Comparison of ENCODE assay signal across 8 cellular contexts in genomic region chr19:47427241-47428176, GRCh38. TPM values are rescaled to one million over a fixed set of nuclear protein-coding genes. Genes with fewer than 3 reads are reported as not detected.
DNase-seq lines count a peak whose midpoint lies in the region; TF ChIP-seq lines count a peak whose summit lies in the region.

No MANE protein-coding gene starts in this region.

- peak overlapping the region in 2 of 7 donors; percentile 59 to 63 for H3K27ac Mint-ChIP-seq in CD14-positive monocyte
- no peak overlapping the region for H3K27ac Mint-ChIP-seq in activated CD4-positive, alpha-beta memory T cell treated with anti-CD3 and anti-CD28 coated beads, Interleukin-2, amount 10 ng/mL, durations not matched to agents 7 days and 5 days

- H3K4me3 ChIP-seq in HEK293 (ENCODE audit: low read depth, low read length): no peak overlapping the region; the same call in 1 of the 2 replicates
- H3K4me3 ChIP-seq in effector memory CD4-positive, alpha-beta T cell (ENCODE audit: insufficient read depth, low read depth, low read length, poor library complexity, severe bottlenecking): peak overlapping the region; percentile 9
- peak overlapping the region; percentile 25 for H3K4me3 ChIP-seq in mesodermal cell (ENCODE audit: extremely low read depth, insufficient read depth, low read length, poor library complexity, severe bottlenecking)

- peaks cover under 1 to 2% of the 10 kb centered on the region in 2 donors for H3K36me3 Mint-ChIP-seq in CD14-positive monocyte
- H3K36me3 Mint-ChIP-seq in activated CD4-positive, alpha-beta memory T cell treated with anti-CD3 and anti-CD28 coated beads, Interleukin-2, amount 10 ng/mL, durations not matched to agents 7 days and 5 days (ENCODE audit: low read depth): no peaks in the 10 kb centered on the region

- peaks cover 22% of the 10 kb centered on the region for H3K27me3 ChIP-seq in effector memory CD4-positive, alpha-beta T cell (replicated peaks; ENCODE audit: control insufficient read depth, insufficient read depth, low read length, poor library complexity, severe bottlenecking)

- POLR2A ChIA-PET in HEK293 (lab: Yijun Ruan, JAX): interaction anchor here (0.6 to 1.7 kb wide), 18 partner anchors 8 to 316 kb away, joined by 3 to 20 read pairs (median 4); partner anchors contain the start of genes CCDC9, DHX34, INAFM1 and KPTN
- POLR2A ChIA-PET in activated CD4-positive, alpha-beta memory T cell treated with anti-CD3 and anti-CD28 coated beads, Interleukin-2, amount 10 ng/mL, durations not matched to agents 7 days and 5 days (lab: Charles Lee): interaction anchor here (1.2 to 1.8 kb wide), 9 partner anchors 9 to 280 kb away, joined by 3 to 5 read pairs (median 4); partner anchors contain the start of genes KPTN and NAPA

- CTCF ChIA-PET in HEK293 (lab: Yijun Ruan, JAX): interaction anchor here (0.6 to 4.1 kb wide), 48 partner anchors 10 to 459 kb away, joined by 3 to 61 read pairs (median 4); partner anchors contain the start of genes DHX34, EHD2, KPTN and NAPA
- CTCF ChIA-PET in activated CD4-positive, alpha-beta memory T cell treated with anti-CD3 and anti-CD28 coated beads, Interleukin-2, amount 10 ng/mL, durations not matched to agents 7 days and 5 days (lab: Charles Lee): interaction anchor here (0.6 to 3.1 kb wide), 35 partner anchors 8 to 424 kb away, joined by 3 to 27 read pairs (median 4); partner anchors contain the start of genes CCDC9, DHX34, EHD2 and INAFM1

- H3K9me3 ChIP-seq in HEK293 (ENCODE audit: control insufficient read depth, insufficient read depth, low read depth, low read length) (no peaks in the 10 kb centered on the region), mesodermal cell (ENCODE audit: control insufficient read depth, low read length) (no peaks in the 10 kb centered on the region)
- no peaks in the 10 kb centered on the region for H3K9me3 ChIP-seq in effector memory CD4-positive, alpha-beta T cell (ENCODE audit: control insufficient read depth, low read length)

- DNase-seq in CD14-positive monocyte (ENCODE audit: low spot score) (peak; percentile 64), NCI-H526 (lab: John Stamatoyannopoulos, UW) (peak; percentile 76 to 89), middle frontal gyrus (ENCODE audit: extremely low spot score, low spot score) (no peak)
- DNase-seq in activated CD4-positive, alpha-beta memory T cell treated with anti-CD3 and anti-CD28 coated beads, Interleukin-2, amount 10 ng/mL, durations not matched to agents 7 days and 5 days: peak; percentile 78
- peak; percentile 38 to 50 (median 44) for DNase-seq in effector memory CD4-positive, alpha-beta T cell
- DNase-seq in stimulated activated CD8-positive, alpha-beta memory T cell treated with anti-CD3 and anti-CD28 coated beads, Interleukin-4, amount 100 ng/mL, for 4 hours (ENCODE audit: low read depth in 2 of 2, low spot score in 1 of 2): peak; percentile 15 to 47

- H3K4me1 Mint-ChIP-seq in CD14-positive monocyte: peaks cover 7% of the 10 kb centered on the region
- peaks cover 20% of the 10 kb centered on the region for H3K4me1 Mint-ChIP-seq in activated CD4-positive, alpha-beta memory T cell treated with anti-CD3 and anti-CD28 coated beads, Interleukin-2, amount 10 ng/mL, durations not matched to agents 7 days and 5 days

- H3K4me1 ChIP-seq in HEK293 (ENCODE audit: control insufficient read depth, insufficient read depth, low read length): peaks cover 10% of the 10 kb centered on the region
- H3K4me1 ChIP-seq in effector memory CD4-positive, alpha-beta T cell (ENCODE audit: control insufficient read depth, insufficient read depth, low read length, poor library complexity, severe bottlenecking): peaks cover 33% of the 10 kb centered on the region
- peaks cover 27% of the 10 kb centered on the region for H3K4me1 ChIP-seq in mesodermal cell (ENCODE audit: control insufficient read depth, insufficient read depth, low read length, poor library complexity, severe bottlenecking)

- no peak overlapping the region for H3K4me3 Mint-ChIP-seq in CD14-positive monocyte
- no peak overlapping the region for H3K4me3 Mint-ChIP-seq in activated CD4-positive, alpha-beta memory T cell treated with anti-CD3 and anti-CD28 coated beads, Interleukin-2, amount 10 ng/mL, durations not matched to agents 7 days and 5 days

- peaks cover 37 to 67% (median 66%) of the 10 kb centered on the region in 3 donors for H3K27me3 Mint-ChIP-seq in CD14-positive monocyte (ENCODE audit: low read depth in 3 of 3)
- peaks cover 39% of the 10 kb centered on the region for H3K27me3 Mint-ChIP-seq in activated CD4-positive, alpha-beta memory T cell treated with anti-CD3 and anti-CD28 coated beads, Interleukin-2, amount 10 ng/mL, durations not matched to agents 7 days and 5 days

- H3K36me3 ChIP-seq in HEK293 (ENCODE audit: control insufficient read depth in 2 of 2, insufficient read depth in 1 of 2, low read length in 2 of 2) (no peaks in the 10 kb centered on the region), mesodermal cell (ENCODE audit: control insufficient read depth, insufficient read depth, low read length) (no peaks in the 10 kb centered on the region)
- H3K36me3 ChIP-seq in effector memory CD4-positive, alpha-beta T cell (ENCODE audit: control insufficient read depth, insufficient read depth, low read length): no peaks in the 10 kb centered on the region

- intact Hi-C loops in CD14-positive monocyte (cut with micrococcal nuclease): loop anchor here (1.0 to 10.0 kb wide), 5 partner anchors 35 to 273 kb away; no protein-coding TSS in a partner anchor

- TF ChIP-seq CTCF in CD14-positive monocyte (IDR thresholded peaks at IDR 0.05): peak; percentile 90
- peak; percentile 97 for TF ChIP-seq CTCF in HEK293 (tag by site-specific recombination; IDR thresholded peaks at IDR 0.05)

- H3K9me3 Mint-ChIP-seq in CD14-positive monocyte: peaks cover 0 to 21% (median 6%) of the 10 kb centered on the region in 7 donors
- H3K9me3 Mint-ChIP-seq in activated CD4-positive, alpha-beta memory T cell treated with anti-CD3 and anti-CD28 coated beads, Interleukin-2, amount 10 ng/mL, durations not matched to agents 7 days and 5 days: no peaks in the 10 kb centered on the region

- H3K27ac ChIP-seq in HEK293 (ENCODE audit: extremely low read depth, low read depth, low read length) (0 out of 2 replicates have a peak overlapping the region, but pooled peaks have one; percentile 39), mesodermal cell (ENCODE audit: low read depth, low read length, severe bottlenecking) (peak overlapping the region; percentile 51)
- no peak overlapping the region for H3K27ac ChIP-seq in effector memory CD4-positive, alpha-beta T cell (ENCODE audit: insufficient read depth, low read length, poor library complexity, severe bottlenecking)

- 4 to 7% methylated on average over 15 to 17 of the region's 17 CpGs for WGBS in mesodermal cell (ENCODE audit: insufficient coverage in 2 of 2), 2 experiments

TF ChIP-seq in HEK293, 187 proteins besides CTCF, POLR2A, EP300 and RAD21 (continues in another document):
- TF ChIP-seq ZNF626 (tag by site-specific recombination; IDR thresholded peaks at IDR 0.05) (no peak), ZSCAN23 (tag by site-specific recombination; IDR thresholded peaks at IDR 0.05) (no peak), ZNF266 (tag by site-specific recombination; IDR thresholded peaks at IDR 0.05; ENCODE audit: low read depth) (no peak), ZNF416 (tag by site-specific recombination; IDR thresholded peaks at IDR 0.05) (no peak), ZNF747 (tag by site-specific recombination; IDR thresholded peaks at IDR 0.05) (no peak), AEBP2 (tag by site-specific recombination; IDR thresholded peaks at IDR 0.05; ENCODE audit: borderline replicate concordance) (no peak), ZNF561 (tag by site-specific recombination; IDR thresholded peaks at IDR 0.05; ENCODE audit: borderline replicate concordance) (peak; percentile 22; the same call in 1 of the 2 replicates), ZSCAN4 (tag by site-specific recombination; IDR thresholded peaks at IDR 0.05) (0 out of 2 replicates have a peak, but pooled peaks have one; percentile 24)

RNA-seq across cellular contexts. Expression of gene MEIS3, which starts 8.2 kb away (rescaled TPM):
- not detected for polyA plus RNA-seq in CD14-positive monocyte
- under 1 TPM in 1 of 2 experiments, not detected in 1; 0.18 TPM for total RNA-seq in activated CD4-positive, alpha-beta memory T cell treated with anti-CD3 and anti-CD28 coated beads, Interleukin-2, amount 10 ng/mL, durations not matched to agents 7 days and 5 days
- polyA plus RNA-seq in mesodermal cell (2013, experiment 1 of 2): 114 TPM
- polyA plus RNA-seq in mesodermal cell (2013, experiment 2 of 2): 97.4 TPM

RNA-seq across cellular contexts. Expression of gene SLC8A2, which starts 44.2 kb away (rescaled TPM):
- polyA plus RNA-seq in CD14-positive monocyte: not detected
- total RNA-seq in activated CD4-positive, alpha-beta memory T cell treated with anti-CD3 and anti-CD28 coated beads, Interleukin-2, amount 10 ng/mL, durations not matched to agents 7 days and 5 days: not detected
- 2.1 TPM for polyA plus RNA-seq in mesodermal cell (2013, experiment 1 of 2)
- polyA plus RNA-seq in mesodermal cell (2013, experiment 2 of 2): 2.6 TPM

RNA-seq across cellular contexts. Expression of gene KPTN, which starts 56.5 kb away (rescaled TPM):
- 1 to 10 TPM; 9.5 to 9.7 TPM for polyA plus RNA-seq in CD14-positive monocyte
- total RNA-seq in activated CD4-positive, alpha-beta memory T cell treated with anti-CD3 and anti-CD28 coated beads, Interleukin-2, amount 10 ng/mL, durations not matched to agents 7 days and 5 days: 1 to 10 TPM; 6.6 to 7.7 TPM
- polyA plus RNA-seq in mesodermal cell (2013, experiment 1 of 2): 18.3 TPM
- 12.5 TPM for polyA plus RNA-seq in mesodermal cell (2013, experiment 2 of 2)
